10 cellular contexts compared by ENCODE assay signal in genomic region chr15:75369897-75370581, GRCh38. TPM values are rescaled to one million over a fixed set of nuclear protein-coding genes. Genes with fewer than 3 reads are reported as not detected.
DNase-seq lines count a peak whose midpoint lies in the region; ATAC-seq, FAIRE-seq and TF ChIP-seq lines count a peak whose summit lies in the region.
"Had no signal": no experiment of that assay in that cellular context is flagged by ENCODE, and none has a peak within 500 bp of the region (broad histone marks: within the 10 kb centered on the region; RNA-seq: fewer than 3 reads in every experiment).

No MANE protein-coding gene starts in this region.

- peaks cover 9% of the 10 kb centered on the region for H3K27me3 Mint-ChIP-seq in HFFc6 (ENCODE audit: insufficient read depth)
- no peaks in the 10 kb centered on the region for H3K27me3 Mint-ChIP-seq in activated naive CD8-positive, alpha-beta T cell treated with anti-CD3 and anti-CD28 coated beads for 36 hours
- H3K27me3 Mint-ChIP-seq in mesothelial cell of epicardium (ENCODE audit: low read depth) = no peaks in the 10 kb centered on the region

- intact Hi-C loops in dorsolateral prefrontal cortex (cut with DNase I) = loop anchor here (2.0 to 10.0 kb wide), 7 partner anchors 33 to 345 kb away; partner anchors contain the start of genes SNUPN (in 2 of the 2), COMMD4 (in 1 of the 2), IMP3 (in 1 of the 2) and PPCDC (in 1 of the 2)

- peaks cover 35% of the 10 kb centered on the region for H4K20me1 ChIP-seq in BLaER1

- H3K9ac ChIP-seq in BLaER1 = peak overlapping the region; percentile 96; the same call in 1 of the 2 replicates

- H3K4me1 ChIP-seq in BLaER1 (peaks cover 35% of the 10 kb centered on the region), small intestine (ENCODE audit: control insufficient read depth in 2 of 2, insufficient read depth in 1 of 2, low read depth in 1 of 2, low read length in 1 of 2) (peaks cover 0 to 2% of the 10 kb centered on the region in 2 donors)

- no peaks in the 10 kb centered on the region for H3K27me3 ChIP-seq in BLaER1
- H3K27me3 ChIP-seq in small intestine (ENCODE audit: control insufficient read depth in 2 of 2, insufficient read depth in 2 of 2, low read length in 2 of 2) = no peaks in the 10 kb centered on the region
- no peaks in the 10 kb centered on the region for H3K27me3 ChIP-seq in dorsolateral prefrontal cortex

- FAIRE-seq in small intestine (lab: Jason Lieb, UNC) = no peak
- FAIRE-seq: GM18507 had no signal

- TF ChIP-seq POLR2A in GM18505 (IDR thresholded peaks at IDR 0.05; ENCODE audit: borderline replicate concordance, extremely low read depth, insufficient read depth, insufficient read length) = no peak

- H3K36me3 ChIP-seq in BLaER1 (peaks cover 77% of the 10 kb centered on the region), small intestine (ENCODE audit: control insufficient read depth in 2 of 2, insufficient read depth in 2 of 2, low read length in 2 of 2) (peaks cover 3 to 11% of the 10 kb centered on the region in 2 donors)

- H3K4me1 Mint-ChIP-seq in HFFc6 (ENCODE audit: low read depth) = peaks cover 22% of the 10 kb centered on the region
- peaks cover 21% of the 10 kb centered on the region for H3K4me1 Mint-ChIP-seq in activated naive CD8-positive, alpha-beta T cell treated with anti-CD3 and anti-CD28 coated beads for 36 hours
- H3K4me1 Mint-ChIP-seq in mesothelial cell of epicardium = peaks cover 14% of the 10 kb centered on the region

- ATAC-seq in GM18505 (IDR thresholded peaks at IDR 0.05; ENCODE audit: unreplicated experiment) = no peak

- H3K27ac ChIP-seq in BLaER1 = no peak overlapping the region
- peak overlapping the region in 1 of 2 donors; percentile 93 for H3K27ac ChIP-seq in small intestine (ENCODE audit: low read depth in 1 of 2, low read length in 1 of 2)
- H3K27ac ChIP-seq in dorsolateral prefrontal cortex = peak overlapping the region in 2 of 59 donors; percentile 96 to 98

- H3K4me3 ChIP-seq in BLaER1 (no peak overlapping the region), small intestine (ENCODE audit: low read depth in 1 of 2, low read length in 2 of 2) (no peak overlapping the region), dorsolateral prefrontal cortex (no peak overlapping the region)

- peaks cover 14% of the 10 kb centered on the region; the same call in 1 of the 2 replicates for H3K36me3 Mint-ChIP-seq in HFFc6 (ENCODE audit: low read depth)
- H3K36me3 Mint-ChIP-seq in activated naive CD8-positive, alpha-beta T cell treated with anti-CD3 and anti-CD28 coated beads for 36 hours = peaks cover 28% of the 10 kb centered on the region
- H3K36me3 Mint-ChIP-seq in mesothelial cell of epicardium = peaks cover 24% of the 10 kb centered on the region

- H3K4me2 ChIP-seq in BLaER1 = no peak overlapping the region

- DNase-seq in HFFc6 = no peak
- no peak for DNase-seq in activated naive CD8-positive, alpha-beta T cell treated with anti-CD3 and anti-CD28 coated beads for 36 hours
- no peak for DNase-seq in mesothelial cell of epicardium (ENCODE audit: low spot score in 2 of 2, unreplicated experiment in 2 of 2)
- no peak for DNase-seq in effector CD4-positive, alpha-beta T cell
- DNase-seq in small intestine = no peak
- no peak for DNase-seq in dorsolateral prefrontal cortex
- DNase-seq: NCI-H1930 had no signal

- TF ChIP-seq CTCF in HFFc6 (IDR thresholded peaks at IDR 0.05) = no peak
- no peak for TF ChIP-seq CTCF in mesothelial cell of epicardium (IDR thresholded peaks at IDR 0.05; ENCODE audit: unreplicated experiment)
- no peak for TF ChIP-seq CTCF in dorsolateral prefrontal cortex (IDR thresholded peaks at IDR 0.05 in 54 of 56, conservative IDR thresholded peaks at IDR 0.05 in 2 of 56; ENCODE audit: low read depth in 1 of 56, partially characterized antibody in 56 of 56)

- WGBS in small intestine, 3 donors = 91 to 94% (median 94%) methylated on average over 7 of the region's 7 CpGs

- peak overlapping the region; percentile 94; the same call in 1 of the 2 replicates for H3K27ac Mint-ChIP-seq in HFFc6
- no peak overlapping the region for H3K27ac Mint-ChIP-seq in activated naive CD8-positive, alpha-beta T cell treated with anti-CD3 and anti-CD28 coated beads for 36 hours
- peak overlapping the region; percentile 97 for H3K27ac Mint-ChIP-seq in mesothelial cell of epicardium

- H3K9me3 ChIP-seq in BLaER1 = no peaks in the 10 kb centered on the region
- no peaks in the 10 kb centered on the region for H3K9me3 ChIP-seq in small intestine (ENCODE audit: control insufficient read depth, low read depth)

- H3K4me3 Mint-ChIP-seq in HFFc6 (peak overlapping the region; percentile 97), mesothelial cell of epicardium (peak overlapping the region; percentile 11)
- H3K4me3 Mint-ChIP-seq in activated naive CD8-positive, alpha-beta T cell treated with anti-CD3 and anti-CD28 coated beads for 36 hours = peak overlapping the region; percentile 92

- H3K9me3 Mint-ChIP-seq in HFFc6 = no peaks in the 10 kb centered on the region
- H3K9me3 Mint-ChIP-seq in activated naive CD8-positive, alpha-beta T cell treated with anti-CD3 and anti-CD28 coated beads for 36 hours = no peaks in the 10 kb centered on the region
- no peaks in the 10 kb centered on the region for H3K9me3 Mint-ChIP-seq in mesothelial cell of epicardium

RNA-seq across cellular contexts. Expression of gene MAN2C1, which starts 1.6 kb away (rescaled TPM):
- 100 to 1,000 TPM in 4 of 6 experiments, 10 to 100 TPM in 2; 92.8 to 111 (median 105) TPM for total RNA-seq in HFFc6 (2021; fragmentation: NEBNext Ultra II Directional; extraction: Animal tissue kit (Norgen Biotek cat#: 25700))
- total RNA-seq in activated naive CD8-positive, alpha-beta T cell treated with anti-CD3 and anti-CD28 coated beads for 36 hours = 100 to 1,000 TPM; 123 to 135 TPM
- total RNA-seq in mesothelial cell of epicardium = 243 to 264 TPM (median 251 TPM) in 3 replicates
- 100 to 1,000 TPM; 109 to 379 (median 168) TPM for polyA plus RNA-seq in small intestine
- 100 to 1,000 TPM; 146 to 372 (median 229) TPM for total RNA-seq in dorsolateral prefrontal cortex

RNA-seq across cellular contexts. Expression of gene NEIL1, which starts 23.2 kb away (rescaled TPM):
- 1 to 10 TPM in 4 of 6 experiments, under 1 TPM in 2; 0.83 to 3.6 (median 2.4) TPM for total RNA-seq in HFFc6 (2021; fragmentation: NEBNext Ultra II Directional; extraction: Animal tissue kit (Norgen Biotek cat#: 25700))
- total RNA-seq in activated naive CD8-positive, alpha-beta T cell treated with anti-CD3 and anti-CD28 coated beads for 36 hours = 1 to 10 TPM; 5.4 to 7.3 TPM
- total RNA-seq in mesothelial cell of epicardium (58.7 to 67.9 TPM (median 64.5 TPM) in 3 replicates), dorsolateral prefrontal cortex (100 to 1,000 TPM in 19 of 120 experiments, 10 to 100 TPM in 101; 38.3 to 136 (median 76.0) TPM)
- 10 to 100 TPM; 18.8 to 63.1 (median 38.6) TPM for polyA plus RNA-seq in small intestine

RNA-seq across cellular contexts. Expression of gene COMMD4, which starts 34.2 kb away (rescaled TPM):
- 100 to 1,000 TPM in 5 of 6 experiments, 10 to 100 TPM in 1; 90.1 to 133 (median 109) TPM for total RNA-seq in HFFc6 (2021; fragmentation: NEBNext Ultra II Directional; extraction: Animal tissue kit (Norgen Biotek cat#: 25700))
- total RNA-seq in activated naive CD8-positive, alpha-beta T cell treated with anti-CD3 and anti-CD28 coated beads for 36 hours = 10 to 100 TPM; 92.7 to 97.4 TPM
- total RNA-seq in mesothelial cell of epicardium (64.1 to 70.5 TPM (median 69.1 TPM) in 3 replicates), dorsolateral prefrontal cortex (10 to 100 TPM; 26.8 to 67.8 (median 44.8) TPM)
- polyA plus RNA-seq in small intestine = 100 to 1,000 TPM; 114 to 177 (median 115) TPM

Comparison
In these comparisons a context has a peak if more than half of its experiments do, and no peak if none do; other contexts are left out.
1. H3K4me3 Mint-ChIP-seq: peak in every context shown above with its lines; median percentile 97 in HFFc6; 92 in activated naive CD8-positive, alpha-beta T cell treated with anti-CD3 and anti-CD28 coated beads for 36 hours; 11 in mesothelial cell of epicardium.